Comparison of ENCODE assay signal across 8 cellular contexts in the genomic region with DNA sequence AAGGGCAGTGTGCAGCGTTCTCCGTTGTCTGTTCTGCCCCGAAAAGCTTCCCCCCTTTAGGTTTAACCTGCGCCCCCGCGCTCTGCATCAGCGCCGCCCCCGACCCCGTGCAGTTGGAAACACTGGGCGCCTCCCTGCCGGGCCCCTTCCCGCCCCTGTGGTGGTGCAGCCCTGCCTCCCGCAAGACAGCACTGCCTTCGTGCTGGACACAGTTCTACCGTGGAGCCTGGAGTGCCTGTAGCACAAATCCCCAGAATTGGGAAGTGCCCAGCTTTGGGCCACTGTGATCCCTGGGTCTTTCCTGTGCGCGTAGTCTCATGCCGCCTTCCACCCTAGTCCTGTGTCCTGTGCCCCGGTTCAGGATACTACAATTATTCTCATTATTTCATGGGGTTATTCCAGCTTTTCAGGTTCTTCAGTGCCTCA. TPM values are rescaled to one million over a fixed set of nuclear protein-coding genes. Genes with fewer than 3 reads are reported as not detected.
DNase-seq lines count a peak whose midpoint lies in the region; TF ChIP-seq lines count a peak whose summit lies in the region.
"Not testable (repeated sequence)": the region's sequence is repeated elsewhere in the genome, so short reads cannot be mapped to it uniquely, and the experiment has no call there.

No MANE protein-coding gene starts in this region.

- not testable (repeated sequence) for H2BK12ac ChIP-seq in trophoblast cell (ENCODE audit: low read length)

- peak overlapping the region; percentile 28 for H2AFZ ChIP-seq in trophoblast cell (ENCODE audit: insufficient read depth, low read length, poor library complexity)

- H3K4me2 ChIP-seq in trophoblast cell (ENCODE audit: low read length): peak overlapping the region; percentile 51

- H3K18ac ChIP-seq in trophoblast cell (ENCODE audit: low read length): not testable (repeated sequence)

- not testable (repeated sequence) for H3K27me3 ChIP-seq in endodermal cell (ENCODE audit: control insufficient read depth, insufficient read depth, low read length, poor library complexity, severe bottlenecking); kidney epithelial cell (ENCODE audit: control insufficient read depth, insufficient read depth, low read length); trophoblast cell (ENCODE audit: insufficient read depth, low read length)

- not testable (repeated sequence) for H3K9ac ChIP-seq in endodermal cell (ENCODE audit: extremely low read depth, low read length, poor library complexity, severe bottlenecking); trophoblast cell (ENCODE audit: low read length)

- H4K8ac ChIP-seq in trophoblast cell (ENCODE audit: low read depth, low read length): peak overlapping the region; percentile 16

- peak overlapping the region; percentile 87 for H4K12ac ChIP-seq in trophoblast cell (ENCODE audit: low read depth, low read length)

- H3K27ac ChIP-seq in 22Rv1: 0 out of 2 replicates have a peak overlapping the region, but pooled peaks have one; percentile 27
- not testable (repeated sequence) for H3K27ac ChIP-seq in endodermal cell (ENCODE audit: low read depth, low read length)
- H3K27ac ChIP-seq in trophoblast cell (ENCODE audit: low read depth, low read length): peak overlapping the region; percentile 25

- intact Hi-C loops in activated CD4-positive, alpha-beta T cell treated with anti-CD3 and anti-CD28 coated beads, Interleukin-2, amount 10 ng/mL, durations not matched to agents 24 days and 14 days (cut with micrococcal nuclease): loop anchor here (10.0 kb wide), 1 partner anchor 51 kb away; the partner anchor contains the start of gene TNK2

- not testable (repeated sequence) for H3K36me3 Mint-ChIP-seq in HFFc6 (ENCODE audit: low read depth)
- peaks cover 27% of the 10 kb centered on the region for H3K36me3 Mint-ChIP-seq in activated CD4-positive, alpha-beta T cell treated with anti-CD3 and anti-CD28 coated beads, Interleukin-2, amount 10 ng/mL, durations not matched to agents 24 days and 14 days (ENCODE audit: low read depth)
- H3K36me3 Mint-ChIP-seq in endodermal cell (ENCODE audit: low read depth): peaks cover 12% of the 10 kb centered on the region

- H3K4me1 ChIP-seq in endodermal cell (ENCODE audit: control insufficient read depth, insufficient read depth, low read length): not testable (repeated sequence)
- peaks cover 10 to 11% of the 10 kb centered on the region in 2 experiments for H3K4me1 ChIP-seq in trophoblast cell (ENCODE audit: control insufficient read depth in 1 of 2, insufficient read depth in 2 of 2, low read length in 2 of 2)

- not testable (repeated sequence) for H3K79me1 ChIP-seq in trophoblast cell (ENCODE audit: low read length)

- not testable (repeated sequence) for H4K91ac ChIP-seq in trophoblast cell (ENCODE audit: low read depth, low read length)

- H2AK5ac ChIP-seq in trophoblast cell (ENCODE audit: low read length): not testable (repeated sequence)

- not testable (repeated sequence) for H2BK5ac ChIP-seq in trophoblast cell (ENCODE audit: low read depth, low read length, poor library complexity)

- H3K4me1 Mint-ChIP-seq in HFFc6 (ENCODE audit: low read depth); endodermal cell: not testable (repeated sequence)
- peaks cover 31% of the 10 kb centered on the region for H3K4me1 Mint-ChIP-seq in activated CD4-positive, alpha-beta T cell treated with anti-CD3 and anti-CD28 coated beads, Interleukin-2, amount 10 ng/mL, durations not matched to agents 24 days and 14 days

- H3K14ac ChIP-seq in trophoblast cell (ENCODE audit: low read length): peak overlapping the region; percentile 8

- not testable (repeated sequence) for TF ChIP-seq CTCF in 22Rv1 (IDR thresholded peaks at IDR 0.05); HFFc6 (IDR thresholded peaks at IDR 0.05); endodermal cell (conservative IDR thresholded peaks at IDR 0.05); kidney epithelial cell (IDR thresholded peaks at IDR 0.05; ENCODE audit: insufficient read depth, low read length, poor library complexity, severe bottlenecking)

- not testable (repeated sequence) for H3K27me3 Mint-ChIP-seq in HFFc6 (ENCODE audit: insufficient read depth); activated CD4-positive, alpha-beta T cell treated with anti-CD3 and anti-CD28 coated beads, Interleukin-2, amount 10 ng/mL, durations not matched to agents 24 days and 14 days; endodermal cell (ENCODE audit: insufficient read depth)

- DNase-seq in HFFc6; kidney epithelial cell (ENCODE audit: low read depth): not testable (repeated sequence)
- DNase-seq in activated CD4-positive, alpha-beta T cell treated with anti-CD3 and anti-CD28 coated beads, Interleukin-2, amount 10 ng/mL, durations not matched to agents 24 days and 14 days: peak; percentile 76
- DNase-seq in activated effector memory CD4-positive, alpha-beta T cell treated with anti-CD3 and anti-CD28 coated beads, Interleukin-2, amount 50 U/mL, for 16 hours: peak; percentile 78
- DNase-seq in endodermal cell (peak; percentile 60), trophoblast cell (peak; percentile 77 to 96)
- DNase-seq in stimulated activated CD4-positive, alpha-beta T cell treated with anti-CD3 and anti-CD28 coated beads, TNF-alpha, amount 100 ng/mL, for 48 hours (ENCODE audit: low read depth in 3 of 3): peak; percentile 43 to 52 (median 50)

- H3K27ac Mint-ChIP-seq in HFFc6, endodermal cell: not testable (repeated sequence)
- H3K27ac Mint-ChIP-seq in activated CD4-positive, alpha-beta T cell treated with anti-CD3 and anti-CD28 coated beads, Interleukin-2, amount 10 ng/mL, durations not matched to agents 24 days and 14 days: peak overlapping the region; percentile 94

- not testable (repeated sequence) for H3K4ac ChIP-seq in trophoblast cell (ENCODE audit: low read depth, low read length)

- 52 to 73% methylated on average over 11 to 20 of the region's 20 CpGs for WGBS in endodermal cell (ENCODE audit: insufficient coverage in 1 of 2, insufficient read length in 1 of 2), 2 experiments
- WGBS in trophoblast cell (ENCODE audit: extremely low coverage, insufficient coverage, insufficient read length): no CpG with 5 or more reads among the region's 20 CpGs

- H3K4me3 Mint-ChIP-seq in HFFc6: peak overlapping the region; percentile 35
- peak overlapping the region; percentile 75 for H3K4me3 Mint-ChIP-seq in activated CD4-positive, alpha-beta T cell treated with anti-CD3 and anti-CD28 coated beads, Interleukin-2, amount 10 ng/mL, durations not matched to agents 24 days and 14 days
- peak overlapping the region; percentile 77 for H3K4me3 Mint-ChIP-seq in endodermal cell

- H3K4me3 ChIP-seq in endodermal cell (ENCODE audit: low read length); trophoblast cell (ENCODE audit: low read depth, low read length): not testable (repeated sequence)
- peak overlapping the region; percentile 3 for H3K4me3 ChIP-seq in kidney epithelial cell (ENCODE audit: low read depth, low read length)

- not testable (repeated sequence) for H3K36me3 ChIP-seq in endodermal cell (ENCODE audit: control insufficient read depth, insufficient read depth, low read length); kidney epithelial cell (ENCODE audit: control insufficient read depth, insufficient read depth, low read length)
- H3K36me3 ChIP-seq in trophoblast cell (ENCODE audit: control insufficient read depth in 1 of 2, insufficient read depth in 2 of 2, low read length in 2 of 2): peaks cover 6 to 10% of the 10 kb centered on the region in 2 experiments

- H3K79me2 ChIP-seq in trophoblast cell (ENCODE audit: control insufficient read depth, insufficient read depth, low read length, poor library complexity): not testable (repeated sequence)

- not testable (repeated sequence) for H3K9me3 ChIP-seq in endodermal cell (ENCODE audit: control insufficient read depth, low read length); trophoblast cell (ENCODE audit: insufficient read depth, low read depth, low read length)

- not testable (repeated sequence) for H3K23ac ChIP-seq in trophoblast cell (ENCODE audit: low read length)

- H3K9me3 Mint-ChIP-seq in HFFc6; activated CD4-positive, alpha-beta T cell treated with anti-CD3 and anti-CD28 coated beads, Interleukin-2, amount 10 ng/mL, durations not matched to agents 24 days and 14 days; endodermal cell: not testable (repeated sequence)

- H2BK120ac ChIP-seq in trophoblast cell (ENCODE audit: insufficient read depth, low read length, poor library complexity): not testable (repeated sequence)

RNA-seq across cellular contexts. Expression of gene TNK2, which starts 47.1 kb away (rescaled TPM):
- total RNA-seq in HFFc6 (2021; fragmentation: NEBNext Ultra II Directional; extraction: Animal tissue kit (Norgen Biotek cat#: 25700)): 10 to 100 TPM; 29.6 to 46.1 (median 35.1) TPM
- 101 and 110 TPM in 2 replicates for total RNA-seq in activated CD4-positive, alpha-beta T cell treated with anti-CD3 and anti-CD28 coated beads, Interleukin-2, amount 10 ng/mL, durations not matched to agents 24 days and 14 days
- total RNA-seq in endodermal cell (10 to 100 TPM; 53.2 to 85.7 TPM), kidney epithelial cell (14.1 and 16.0 TPM in 2 replicates)
- polyA plus RNA-seq in endodermal cell (2013, experiment 1 of 2): 34.8 TPM
- 29.4 TPM for polyA plus RNA-seq in endodermal cell (2013, experiment 2 of 2)
- polyA plus RNA-seq in trophoblast cell (2013): 22.5 TPM in 2 replicates
